ENCODE assay signal across 1 cellular context in the genomic region with DNA sequence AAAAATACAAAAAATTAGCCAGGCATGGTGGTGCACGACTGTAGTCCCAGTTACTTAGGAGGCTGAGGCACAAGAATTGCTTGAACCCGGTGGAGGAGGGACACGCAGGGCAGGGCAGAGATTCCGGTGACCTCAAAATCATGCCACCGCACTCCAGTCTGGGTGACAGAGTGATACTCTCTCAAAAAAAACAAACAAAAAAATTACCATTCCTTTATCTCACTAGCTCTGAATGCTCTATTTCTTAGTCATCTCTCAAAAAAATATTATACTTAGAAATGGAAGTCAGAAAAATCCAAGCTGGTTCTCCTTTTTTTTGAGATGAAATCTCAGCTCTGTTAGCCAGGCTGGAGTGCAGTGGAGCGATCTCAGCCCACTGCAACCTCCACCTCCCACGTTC.
TF ChIP-seq lines count a peak whose summit lies in the region.

No MANE protein-coding gene starts in this region.

TF ChIP-seq in endothelial cell of umbilical vein, 7 proteins besides CTCF, POLR2A, EP300 and RAD21:
- TF ChIP-seq JUN (IDR thresholded peaks at IDR 0.05; ENCODE audit: borderline replicate concordance, insufficient read depth, insufficient read length, low read depth) (no peak), EZH2 (IDR thresholded peaks at IDR 0.05; ENCODE audit: borderline replicate concordance, low read depth, low read length, severe bottlenecking) (no peak), FOS (IDR thresholded peaks at IDR 0.05; ENCODE audit: borderline replicate concordance, insufficient read depth, low read length) (peak; percentile 12), MAX (IDR thresholded peaks at IDR 0.05; ENCODE audit: insufficient read depth, insufficient read length) (no peak), MYC (IDR thresholded peaks at IDR 0.05; ENCODE audit: low read depth, low read length) (no peak), POLR2AphosphoS5 (IDR thresholded peaks at IDR 0.05; ENCODE audit: insufficient read depth, low read depth, low read length) (no peak), GATA2 (IDR thresholded peaks at IDR 0.05; ENCODE audit: insufficient read depth, insufficient read length, low read depth, low read length) (peak; percentile 33)
TF ChIP-seq in endothelial cell of umbilical vein: peak in this region for 2.
